In genomic region chr19:6414793-6415591, GRCh38 we compare ENCODE assay signal across 1 cellular context.
A peak's percentile ranks its signal among the peaks of the same experiment; 100 is the strongest.
TF ChIP-seq lines count a peak whose summit lies in the region.

No MANE protein-coding gene starts in this region.

TF ChIP-seq in HepG2, 621 proteins besides CTCF, POLR2A, EP300 and RAD21:
- TF ChIP-seq GLMP (CRISPR knock-in tag; IDR thresholded peaks at IDR 0.05; ENCODE audit: borderline replicate concordance) = no peak
- TF ChIP-seq ELF3 (CRISPR knock-in tag; IDR thresholded peaks at IDR 0.05) = no peak
- no peak for TF ChIP-seq NFAT5 (CRISPR knock-in tag; IDR thresholded peaks at IDR 0.05)
- TF ChIP-seq MZF1 (CRISPR knock-in tag; IDR thresholded peaks at IDR 0.05; ENCODE audit: borderline replicate concordance) = no peak
- TF ChIP-seq GATA4 (IDR thresholded peaks at IDR 0.05; ENCODE audit: borderline replicate concordance, low read depth) = no peak
- peak; percentile 63 for TF ChIP-seq RBFOX2 (IDR thresholded peaks at IDR 0.05; ENCODE audit: low read depth, low read length)
- TF ChIP-seq AGO2 (optimal IDR thresholded peaks at IDR 0.05; ENCODE audit: low read depth, low read length) = peak; percentile 86
- no peak for TF ChIP-seq ZNF224 (CRISPR knock-in tag; IDR thresholded peaks at IDR 0.05)
- no peak for TF ChIP-seq KIAA2018 (CRISPR knock-in tag; IDR thresholded peaks at IDR 0.05; ENCODE audit: borderline replicate concordance)
- TF ChIP-seq RBM22 (optimal IDR thresholded peaks at IDR 0.05; ENCODE audit: low read length) = peak; percentile 41
- TF ChIP-seq MNT (IDR thresholded peaks at IDR 0.05) = no peak
- TF ChIP-seq RBM39 (IDR thresholded peaks at IDR 0.05; ENCODE audit: low read depth, low read length, poor library complexity, severe bottlenecking) = peak; percentile 26
